Comparison of ENCODE assay signal across 17 cellular contexts in genomic region chr15:87228460-87228859, GRCh38.
A peak's percentile ranks its signal among the peaks of the same experiment; 100 is the strongest.
DNase-seq lines count a peak whose midpoint lies in the region; ATAC-seq and TF ChIP-seq lines count a peak whose summit lies in the region.
"Had no signal": no experiment of that assay in that cellular context is flagged by ENCODE, and none has a peak within 500 bp of the region (broad histone marks: within the 10 kb centered on the region; RNA-seq: fewer than 3 reads in every experiment).

No MANE protein-coding gene starts in this region.

- 33 to 52% (median 49%) methylated on average over 4 of the region's 4 CpGs for WGBS in heart left ventricle, 4 donors
- 17% methylated on average over 4 of the region's 4 CpGs for WGBS in SK-N-SH (ENCODE audit: low lambda C conversion rate)
- whole genome bisulfite sequencing in testis, 2 donors: 42 to 46% methylated on average over 4 of the region's 4 CpGs

- peaks cover 0 to 7% (median 0%) of the 10 kb centered on the region in 12 donors for H3K9me3 ChIP-seq in heart left ventricle
- no peaks in the 10 kb centered on the region for H3K9me3 ChIP-seq in SK-N-SH
- no peaks in the 10 kb centered on the region for H3K9me3 ChIP-seq in testis
- H3K9me3 ChIP-seq: A549, Caco-2 had no signal

- H3K4me1 ChIP-seq in heart left ventricle: no peaks in the 10 kb centered on the region
- H3K4me1 ChIP-seq in SK-N-SH (ENCODE audit: control insufficient read depth in 1 of 2, insufficient read depth in 2 of 2, low read depth in 1 of 2, low read length in 1 of 2): no peaks in the 10 kb centered on the region
- H3K4me1 ChIP-seq in testis: no peaks in the 10 kb centered on the region
- H3K4me1 ChIP-seq: A549, Caco-2 had no signal

- DNase-seq in Right ventricle myocardium superior (no peak), heart left ventricle (no peak), SK-N-SH (peak; percentile 6), fibroblast of peridontal ligament (ENCODE audit: extremely low read depth) (peak; percentile 28), testis (no peak), SW480 (ENCODE audit: low spot score) (no peak)
- DNase-seq: AML-193; Caco-2; CD4-positive, alpha-beta T cell; GF-D8; GM23248; HCEC 1CT had no signal

- no peak overlapping the region for H3K4me2 ChIP-seq in SK-N-SH
- H3K4me2 ChIP-seq: A549 had no signal

- TF ChIP-seq RAD21 in SK-N-SH (IDR thresholded peaks at IDR 0.05; ENCODE audit: low read length): no peak

- H3K4me3 ChIP-seq in heart left ventricle (no peak overlapping the region), SK-N-SH (ENCODE audit: low read depth in 2 of 2, low read length in 1 of 2) (no peak overlapping the region), testis (no peak overlapping the region)
- H3K4me3 ChIP-seq: A549, GM23248, K562 had no signal

- H3K27ac ChIP-seq in heart left ventricle (no peak overlapping the region), SK-N-SH (ENCODE audit: low read depth in 2 of 2, low read length in 1 of 2) (no peak overlapping the region), testis (no peak overlapping the region)
- H3K27ac ChIP-seq: 22Rv1, A549, C4-2B, GM23248 had no signal

- no peak overlapping the region for H2AFZ ChIP-seq in SK-N-SH (ENCODE audit: low read depth)
- H2AFZ ChIP-seq: GM23248 had no signal

- no peaks in the 10 kb centered on the region for H3F3A ChIP-seq in SK-N-SH (replicated peaks; ENCODE audit: insufficient read depth)

- TF ChIP-seq CTCF in heart left ventricle (IDR thresholded peaks at IDR 0.05) (no peak), SK-N-SH (IDR thresholded peaks at IDR 0.05) (no peak), testis (IDR thresholded peaks at IDR 0.05) (no peak)

- H3K9ac ChIP-seq in SK-N-SH: no peak overlapping the region
- H3K9ac ChIP-seq: GM23248 had no signal

- no peak for TF ChIP-seq EP300 in SK-N-SH (IDR thresholded peaks at IDR 0.05; ENCODE audit: borderline replicate concordance in 1 of 2, low read depth in 1 of 2, low read length in 1 of 2)

- no peaks in the 10 kb centered on the region for H3K27me3 ChIP-seq in heart left ventricle
- no peaks in the 10 kb centered on the region for H3K27me3 ChIP-seq in SK-N-SH (ENCODE audit: insufficient read depth)
- H3K27me3 ChIP-seq in testis: no peaks in the 10 kb centered on the region

- H3K36me3 ChIP-seq in heart left ventricle (no peaks in the 10 kb centered on the region), SK-N-SH (replicated peaks in 1 of 2; ENCODE audit: control insufficient read depth in 1 of 2, insufficient read depth in 2 of 2, low read length in 1 of 2) (no peaks in the 10 kb centered on the region), testis (ENCODE audit: low read depth, missing control alignments) (no peaks in the 10 kb centered on the region)

- CTCF ChIA-PET in SK-N-SH (lab: Yijun Ruan, JAX): no interaction called here

- H3K9me2 ChIP-seq in SK-N-SH: no peaks in the 10 kb centered on the region

- peak; percentile 51 for ATAC-seq in Right ventricle myocardium superior (ENCODE audit: poor library complexity)
- ATAC-seq in heart left ventricle: no peak
- ATAC-seq in HG03196 (IDR thresholded peaks at IDR 0.05; ENCODE audit: unreplicated experiment): no peak
- ATAC-seq: A549, K562 had no signal

- no peaks in the 10 kb centered on the region for H4K20me1 ChIP-seq in SK-N-SH (ENCODE audit: insufficient read depth)

- H3K79me2 ChIP-seq in SK-N-SH (ENCODE audit: insufficient read depth): no peaks in the 10 kb centered on the region

- intact Hi-C loops in Right ventricle myocardium superior (cut with DNase I): no loop called here
- intact Hi-C loops in heart left ventricle (cut with DNase I): no loop called here
- intact Hi-C loops in testis (cut with DNase I; ENCODE audit: low total_unique reads): no loop called here

- POLR2A ChIA-PET in SK-N-SH (lab: Yijun Ruan, JAX): no interaction called here

- TF ChIP-seq POLR2A in heart left ventricle (IDR thresholded peaks at IDR 0.05) (no peak), testis (IDR thresholded peaks at IDR 0.05) (no peak)

TF ChIP-seq in SK-N-SH, 30 proteins besides CTCF, POLR2A, EP300 and RAD21:
- TF ChIP-seq FOSL2 (IDR thresholded peaks at IDR 0.05; ENCODE audit: borderline replicate concordance, low read depth) (no peak), NFIC (IDR thresholded peaks at IDR 0.05; ENCODE audit: borderline replicate concordance) (no peak), JUND (IDR thresholded peaks at IDR 0.05) (no peak), CHD2 (IDR thresholded peaks at IDR 0.05; ENCODE audit: low read length, partially characterized antibody) (no peak), USF1 (IDR thresholded peaks at IDR 0.05; ENCODE audit: borderline replicate concordance, low read depth) (no peak), REST (IDR thresholded peaks at IDR 0.05; ENCODE audit: low read depth, low read length) (no peak), GABPA (IDR thresholded peaks at IDR 0.05; ENCODE audit: low read depth) (no peak), FOXJ3 (CRISPR knock-in tag; IDR thresholded peaks at IDR 0.05) (no peak), POLR2AphosphoS5 (IDR thresholded peaks at IDR 0.05; ENCODE audit: low read depth, low read length) (no peak)

Comparison
In these comparisons a context has a peak if more than half of its experiments do, and no peak if none do; other contexts are left out.
1. DNase-seq: peak in SK-N-SH (single experiment) and fibroblast of peridontal ligament (single experiment); none in Right ventricle myocardium superior (single experiment), heart left ventricle (0 of 5), testis (single experiment) and SW480 (single experiment).